9 cellular contexts compared by ENCODE assay signal in genomic region chr11:30585892-30586250, GRCh38. TPM values are rescaled to one million over a fixed set of nuclear protein-coding genes. Genes with fewer than 3 reads are reported as not detected.
DNase-seq lines count a peak whose midpoint lies in the region; ATAC-seq and FAIRE-seq lines count a peak whose summit lies in the region.
"Had no signal": no experiment of that assay in that cellular context is flagged by ENCODE, and none has a peak within 500 bp of the region (broad histone marks: within the 10 kb centered on the region; RNA-seq: fewer than 3 reads in every experiment).

No MANE protein-coding gene starts in this region.

- H3K4me3 Mint-ChIP-seq in activated T-helper 1 cell treated with anti-CD3 and anti-CD28 coated beads, Interleukin-12 subunit alpha, Interleukin-12 subunit beta, Interleukin-2, Interleukin-4 antibody, amounts not matched to agents 30 ng/mL and 10 ng/mL and 1 ng/mL, durations not matched to agents 14 hours and 24 hours and 36 hours, result peak overlapping the region; percentile 22

- peak overlapping the region; percentile 61 for H3K4me3 ChIP-seq in rectal smooth muscle tissue (ENCODE audit: low read length)

- no peaks in the 10 kb centered on the region for H3K9me3 Mint-ChIP-seq in activated T-helper 1 cell treated with anti-CD3 and anti-CD28 coated beads, Interleukin-12 subunit alpha, Interleukin-12 subunit beta, Interleukin-2, Interleukin-4 antibody, amounts not matched to agents 30 ng/mL and 10 ng/mL and 1 ng/mL, durations not matched to agents 14 hours and 24 hours and 36 hours

- intact Hi-C loops in activated T-helper 1 cell treated with anti-CD3 and anti-CD28 coated beads, Interleukin-12 subunit alpha, Interleukin-12 subunit beta, Interleukin-2, Interleukin-4 antibody, amounts not matched to agents 30 ng/mL and 10 ng/mL and 1 ng/mL, durations not matched to agents 14 hours and 24 hours and 36 hours (cut with micrococcal nuclease), result loop anchor here (2.0 kb wide), 1 partner anchor 263 kb away; the partner anchor contains the start of gene ARL14EP

- no peaks in the 10 kb centered on the region for H3K36me3 Mint-ChIP-seq in activated T-helper 1 cell treated with anti-CD3 and anti-CD28 coated beads, Interleukin-12 subunit alpha, Interleukin-12 subunit beta, Interleukin-2, Interleukin-4 antibody, amounts not matched to agents 30 ng/mL and 10 ng/mL and 1 ng/mL, durations not matched to agents 14 hours and 24 hours and 36 hours (ENCODE audit: low read depth)

- H3K4me1 ChIP-seq in rectal smooth muscle tissue (ENCODE audit: control insufficient read depth, insufficient read depth, low read length), result peaks cover 2% of the 10 kb centered on the region

- no peak for FAIRE-seq in GM19239 (lab: Jason Lieb, UNC)

- peak; percentile 30 for ATAC-seq in HG02852 (IDR thresholded peaks at IDR 0.05; ENCODE audit: unreplicated experiment)

- no peaks in the 10 kb centered on the region for H3K27me3 ChIP-seq in rectal smooth muscle tissue (ENCODE audit: control insufficient read depth, insufficient read depth, low read length)

- peaks cover 60% of the 10 kb centered on the region for H3K27me3 Mint-ChIP-seq in activated T-helper 1 cell treated with anti-CD3 and anti-CD28 coated beads, Interleukin-12 subunit alpha, Interleukin-12 subunit beta, Interleukin-2, Interleukin-4 antibody, amounts not matched to agents 30 ng/mL and 10 ng/mL and 1 ng/mL, durations not matched to agents 14 hours and 24 hours and 36 hours (ENCODE audit: insufficient read depth)

- no peak overlapping the region for H3K9ac ChIP-seq in rectal smooth muscle tissue (ENCODE audit: low read length)

- H3K27ac ChIP-seq in rectal smooth muscle tissue (ENCODE audit: low read depth, low read length), result peak overlapping the region; percentile 88

- H3K36me3 ChIP-seq in rectal smooth muscle tissue (ENCODE audit: control insufficient read depth, insufficient read depth, low read length), result no peaks in the 10 kb centered on the region

- H3K27ac Mint-ChIP-seq in activated T-helper 1 cell treated with anti-CD3 and anti-CD28 coated beads, Interleukin-12 subunit alpha, Interleukin-12 subunit beta, Interleukin-2, Interleukin-4 antibody, amounts not matched to agents 30 ng/mL and 10 ng/mL and 1 ng/mL, durations not matched to agents 14 hours and 24 hours and 36 hours, result no peak overlapping the region

- peak; percentile 54 for DNase-seq in NCI-H82 (lab: John Stamatoyannopoulos, UW)
- DNase-seq in NCI-H82 treated with DMSO at 0.1 percent for 48 hours (lab: John Stamatoyannopoulos, UW; ENCODE audit: unreplicated experiment), result no peak
- DNase-seq in activated T-helper 1 cell treated with anti-CD3 and anti-CD28 coated beads, Interleukin-12 subunit alpha, Interleukin-12 subunit beta, Interleukin-2, Interleukin-4 antibody, amounts not matched to agents 30 ng/mL and 10 ng/mL and 1 ng/mL, durations not matched to agents 14 hours and 24 hours and 36 hours (ENCODE audit: low spot score), result no peak
- peak; percentile 1 for DNase-seq in hepatic stellate cell (ENCODE audit: low spot score)
- no peak for DNase-seq in EL
- no peak for DNase-seq in GM19239 (ENCODE audit: insufficient read length, low spot score)
- DNase-seq: DND-41 had no signal

- no peaks in the 10 kb centered on the region for H3K4me1 Mint-ChIP-seq in activated T-helper 1 cell treated with anti-CD3 and anti-CD28 coated beads, Interleukin-12 subunit alpha, Interleukin-12 subunit beta, Interleukin-2, Interleukin-4 antibody, amounts not matched to agents 30 ng/mL and 10 ng/mL and 1 ng/mL, durations not matched to agents 14 hours and 24 hours and 36 hours (ENCODE audit: low read depth)

RNA-seq across cellular contexts. Expression of gene MPPED2, which starts 0.3 kb away (rescaled TPM):
- total RNA-seq in activated T-helper 1 cell treated with anti-CD3 and anti-CD28 coated beads, Interleukin-12 subunit alpha, Interleukin-12 subunit beta, Interleukin-2, Interleukin-4 antibody, amounts not matched to agents 30 ng/mL and 10 ng/mL and 1 ng/mL, durations not matched to agents 14 hours and 24 hours and 36 hours, result not detected in 2 replicates

Comparison
In these comparisons a context has a peak if more than half of its experiments do, and no peak if none do; other contexts are left out.
1. DNase-seq: peak in NCI-H82 (single experiment) and hepatic stellate cell (single experiment); none in NCI-H82 treated with DMSO at 0.1 percent for 48 hours (single experiment), activated T-helper 1 cell treated with anti-CD3 and anti-CD28 coated beads, Interleukin-12 subunit alpha, Interleukin-12 subunit beta, Interleukin-2, Interleukin-4 antibody, amounts not matched to agents 30 ng/mL and 10 ng/mL and 1 ng/mL, durations not matched to agents 14 hours and 24 hours and 36 hours (single experiment), EL (single experiment) and GM19239 (single experiment).